In genomic region chr3:69558912-69559311, GRCh38 we compare ENCODE assay signal across 13 cellular contexts.
DNase-seq lines count a peak whose midpoint lies in the region; TF ChIP-seq lines count a peak whose summit lies in the region.
"Had no signal": no experiment of that assay in that cellular context is flagged by ENCODE, and none has a peak within 500 bp of the region (broad histone marks: within the 10 kb centered on the region; RNA-seq: fewer than 3 reads in every experiment).

No MANE protein-coding gene starts in this region.

- no peaks in the 10 kb centered on the region for H3K27me3 ChIP-seq in transverse colon
- H3K27me3 ChIP-seq: neural progenitor cell had no signal

- TF ChIP-seq EP300 in transverse colon (IDR thresholded peaks at IDR 0.05; ENCODE audit: low read depth): no peak

- intact Hi-C loops in transverse colon (cut with DNase I; ENCODE audit: low total_unique reads): no loop called here

- TF ChIP-seq POLR2A in transverse colon (IDR thresholded peaks at IDR 0.05): no peak

- DNase-seq in NCI-H2029 treated with DMSO at 0.1 percent for 48 hours (lab: John Stamatoyannopoulos, UW): peak; percentile 34
- DNase-seq in cardiac fibroblast (ENCODE audit: low read depth in 2 of 2): peak; percentile 88 to 91
- peak; percentile 65 for DNase-seq in iris pigment epithelial cell (ENCODE audit: low read depth)
- DNase-seq in stromal cell of bone marrow (ENCODE audit: low read depth): peak; percentile 41
- DNase-seq in transverse colon: no peak
- DNase-seq in GM20000 (ENCODE audit: low spot score): no peak
- no peak for DNase-seq in GM10266 (ENCODE audit: extremely low spot score)
- DNase-seq: activated CD8-positive, alpha-beta memory T cell treated with anti-CD3 and anti-CD28 coated beads, Interleukin-2, amount 50 U/mL, for 48 hours; CD8-positive, alpha-beta T cell; GF-D8; immature natural killer cell; NCI-H226 had no signal

- H3K27ac ChIP-seq in transverse colon: no peak overlapping the region
- H3K27ac ChIP-seq: neural progenitor cell had no signal

- WGBS in transverse colon (ENCODE audit: low coverage in 1 of 2), 2 donors: 38 to 55% methylated on average over 1 to 2 of the region's 2 CpGs

- TF ChIP-seq CTCF in cardiac fibroblast (IDR thresholded peaks at IDR 0.05; ENCODE audit: low read depth, low read length): no peak
- no peak for TF ChIP-seq CTCF in transverse colon (IDR thresholded peaks at IDR 0.05)
- no peak for TF ChIP-seq CTCF in GM20000 (IDR thresholded peaks at IDR 0.05; ENCODE audit: extremely low read depth, missing control alignments)
- no peak for TF ChIP-seq CTCF in GM10266 (IDR thresholded peaks at IDR 0.05; ENCODE audit: control insufficient read depth, insufficient read depth, low read depth, missing control alignments)

- H3K36me3 ChIP-seq in transverse colon: no peaks in the 10 kb centered on the region
- H3K36me3 ChIP-seq: neural progenitor cell had no signal

- in situ Hi-C loops in transverse colon (cut with MboI; ENCODE audit: low pct_ligation_motif_present in 1 of 4, low pct_unique_long_range_greater_than_20kb in 1 of 4, low sequenced_read_pairs in 3 of 4): no loop called here

- no peaks in the 10 kb centered on the region for H3K9me3 ChIP-seq in transverse colon

- H3K4me1 ChIP-seq in transverse colon: no peaks in the 10 kb centered on the region
- H3K4me1 ChIP-seq: neural progenitor cell had no signal

- H3K4me3 ChIP-seq in cardiac fibroblast (replicated peaks in 1 of 2; ENCODE audit: low read depth in 2 of 2, low read length in 2 of 2): no peak overlapping the region
- no peak overlapping the region for H3K4me3 ChIP-seq in transverse colon
- H3K4me3 ChIP-seq: neural progenitor cell had no signal

Comparison
In these comparisons a context has a peak if more than half of its experiments do, and no peak if none do; other contexts are left out.
1. DNase-seq: peak in NCI-H2029 treated with DMSO at 0.1 percent for 48 hours (single experiment), cardiac fibroblast (2 of 2), iris pigment epithelial cell (single experiment) and stromal cell of bone marrow (single experiment); none in transverse colon (single experiment), GM20000 (single experiment) and GM10266 (single experiment).